Comparison of ENCODE assay signal across 2 cellular contexts in genomic region chr1:154481058-154481457, GRCh38.
TF ChIP-seq lines count a peak whose summit lies in the region.

No MANE protein-coding gene starts in this region.

TF ChIP-seq in HCT116, 20 proteins besides CTCF, POLR2A, EP300 and RAD21:
- TF ChIP-seq CEBPB (IDR thresholded peaks at IDR 0.05; ENCODE audit: low read depth) (no peak), SP1 (IDR thresholded peaks at IDR 0.05; ENCODE audit: low read depth) (no peak), ZNF274 (IDR thresholded peaks at IDR 0.05; ENCODE audit: low read depth, low read length) (no peak), EGR1 (IDR thresholded peaks at IDR 0.05; ENCODE audit: low read depth) (no peak), EZH2 (IDR thresholded peaks at IDR 0.05) (no peak), CBX3 (IDR thresholded peaks at IDR 0.05; ENCODE audit: low read depth) (no peak), YY1 (IDR thresholded peaks at IDR 0.05; ENCODE audit: extremely low read depth, insufficient replicate concordance, low read depth, low read length) (no peak), MAX (IDR thresholded peaks at IDR 0.05) (no peak)
- TF ChIP-seq, protein P1, sequence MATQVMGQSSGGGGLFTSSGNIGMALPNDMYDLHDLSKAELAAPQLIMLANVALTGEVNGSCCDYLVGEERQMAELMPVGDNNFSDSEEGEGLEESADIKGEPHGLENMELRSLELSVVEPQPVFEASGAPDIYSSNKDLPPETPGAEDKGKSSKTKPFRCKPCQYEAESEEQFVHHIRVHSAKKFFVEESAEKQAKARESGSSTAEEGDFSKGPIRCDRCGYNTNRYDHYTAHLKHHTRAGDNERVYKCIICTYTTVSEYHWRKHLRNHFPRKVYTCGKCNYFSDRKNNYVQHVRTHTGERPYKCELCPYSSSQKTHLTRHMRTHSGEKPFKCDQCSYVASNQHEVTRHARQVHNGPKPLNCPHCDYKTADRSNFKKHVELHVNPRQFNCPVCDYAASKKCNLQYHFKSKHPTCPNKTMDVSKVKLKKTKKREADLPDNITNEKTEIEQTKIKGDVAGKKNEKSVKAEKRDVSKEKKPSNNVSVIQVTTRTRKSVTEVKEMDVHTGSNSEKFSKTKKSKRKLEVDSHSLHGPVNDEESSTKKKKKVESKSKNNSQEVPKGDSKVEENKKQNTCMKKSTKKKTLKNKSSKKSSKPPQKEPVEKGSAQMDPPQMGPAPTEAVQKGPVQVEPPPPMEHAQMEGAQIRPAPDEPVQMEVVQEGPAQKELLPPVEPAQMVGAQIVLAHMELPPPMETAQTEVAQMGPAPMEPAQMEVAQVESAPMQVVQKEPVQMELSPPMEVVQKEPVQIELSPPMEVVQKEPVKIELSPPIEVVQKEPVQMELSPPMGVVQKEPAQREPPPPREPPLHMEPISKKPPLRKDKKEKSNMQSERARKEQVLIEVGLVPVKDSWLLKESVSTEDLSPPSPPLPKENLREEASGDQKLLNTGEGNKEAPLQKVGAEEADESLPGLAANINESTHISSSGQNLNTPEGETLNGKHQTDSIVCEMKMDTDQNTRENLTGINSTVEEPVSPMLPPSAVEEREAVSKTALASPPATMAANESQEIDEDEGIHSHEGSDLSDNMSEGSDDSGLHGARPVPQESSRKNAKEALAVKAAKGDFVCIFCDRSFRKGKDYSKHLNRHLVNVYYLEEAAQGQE (IDR thresholded peaks at IDR 0.05; ENCODE audit: low read depth): no peak

TF ChIP-seq in endothelial cell of umbilical vein, 7 proteins besides CTCF, POLR2A, EP300 and RAD21:
- TF ChIP-seq MAX (IDR thresholded peaks at IDR 0.05; ENCODE audit: insufficient read depth, insufficient read length) (no peak), FOS (IDR thresholded peaks at IDR 0.05; ENCODE audit: borderline replicate concordance, insufficient read depth, low read length) (no peak), GATA2 (IDR thresholded peaks at IDR 0.05; ENCODE audit: insufficient read depth, insufficient read length, low read depth, low read length) (no peak), JUN (IDR thresholded peaks at IDR 0.05; ENCODE audit: borderline replicate concordance, insufficient read depth, insufficient read length, low read depth) (no peak)
TF ChIP-seq in endothelial cell of umbilical vein: peak in this region for 0.
